Comparison of ENCODE assay signal across 9 cellular contexts in genomic region chr1:109821831-109822745, GRCh38. TPM values are rescaled to one million over a fixed set of nuclear protein-coding genes. Genes with fewer than 3 reads are reported as not detected.
DNase-seq lines count a peak whose midpoint lies in the region; FAIRE-seq and TF ChIP-seq lines count a peak whose summit lies in the region.
"Had no signal": no experiment of that assay in that cellular context is flagged by ENCODE, and none has a peak within 500 bp of the region (broad histone marks: within the 10 kb centered on the region; RNA-seq: fewer than 3 reads in every experiment).

No MANE protein-coding gene starts in this region.

- no peak for TF ChIP-seq CTCF in GM13976 (IDR thresholded peaks at IDR 0.05; ENCODE audit: borderline replicate concordance, control extremely low read depth, extremely low read depth, insufficient read depth, missing control alignments)
- TF ChIP-seq CTCF in fibroblast of mammary gland (conservative IDR thresholded peaks at IDR 0.05; ENCODE audit: control insufficient read depth, insufficient read depth, low read depth, low read length) = no peak
- no peak for TF ChIP-seq CTCF in sigmoid colon (IDR thresholded peaks at IDR 0.05)
- no peak for TF ChIP-seq CTCF in D721Med (IDR thresholded peaks at IDR 0.05; ENCODE audit: insufficient read depth, missing control alignments)
- no peak for TF ChIP-seq CTCF in testis (IDR thresholded peaks at IDR 0.05)

- TF ChIP-seq EP300 in sigmoid colon (IDR thresholded peaks at IDR 0.05) = no peak

- H3K27me3 ChIP-seq in SJSA1 (replicated peaks) (no peaks in the 10 kb centered on the region), sigmoid colon (no peaks in the 10 kb centered on the region), testis (no peaks in the 10 kb centered on the region)

- peak; percentile 12 for DNase-seq in GM13976 (ENCODE audit: low spot score)
- DNase-seq in SJSA1 (ENCODE audit: low read depth in 1 of 2, low spot score in 2 of 2) = peak; percentile 74 to 85
- peak; percentile 95 for DNase-seq in fibroblast of mammary gland (ENCODE audit: low read depth)
- DNase-seq in sigmoid colon = peak; percentile 73
- DNase-seq in activated gamma-delta T cell treated with Interleukin-2 at 50 U/mL for 16 hours = no peak
- DNase-seq in D721Med (ENCODE audit: insufficient read length, low spot score) = no peak
- no peak for DNase-seq in activated CD4-positive, alpha-beta T cell treated with anti-CD3 and anti-CD28 coated beads, Interleukin-2, amount 50 U/mL, for 1 hour
- no peak for DNase-seq in testis
- DNase-seq: activated T-cell treated with anti-CD3 and anti-CD28 coated beads, Interleukin-2, amount 50 U/mL, for 1 hour had no signal

- no peaks in the 10 kb centered on the region for H3K36me3 ChIP-seq in SJSA1
- no peaks in the 10 kb centered on the region for H3K36me3 ChIP-seq in sigmoid colon
- no peaks in the 10 kb centered on the region for H3K36me3 ChIP-seq in testis (ENCODE audit: low read depth, missing control alignments)

- H3K4me1 ChIP-seq in SJSA1 (replicated peaks) (peaks cover 56% of the 10 kb centered on the region), sigmoid colon (peaks cover 0 to 28% (median 23%) of the 10 kb centered on the region in 4 donors), testis (peaks cover 26% of the 10 kb centered on the region)

- in situ Hi-C loops in GM13976 (cut with MboI; ENCODE audit: low sequenced_read_pairs, unreplicated experiment) = no loop called here

- WGBS in sigmoid colon, 2 donors = 73 to 78% methylated on average over 14 of the region's 14 CpGs
- 80 to 87% methylated on average over 14 of the region's 14 CpGs for WGBS in testis, 2 donors

- no peak overlapping the region for H3K4me3 ChIP-seq in SJSA1
- no peak overlapping the region for H3K4me3 ChIP-seq in fibroblast of mammary gland (ENCODE audit: control insufficient read depth, low read depth, low read length)
- no peak overlapping the region for H3K4me3 ChIP-seq in sigmoid colon
- H3K4me3 ChIP-seq in testis = no peak overlapping the region

- H3K27ac ChIP-seq in SJSA1 (peak overlapping the region; percentile 86), sigmoid colon (peak overlapping the region; percentile 34 to 68 (median 50)), testis (no peak overlapping the region)

- FAIRE-seq in D721Med (lab: Jason Lieb, UNC) = no peak

- no peak for TF ChIP-seq POLR2A in sigmoid colon (IDR thresholded peaks at IDR 0.05)
- TF ChIP-seq POLR2A in testis (IDR thresholded peaks at IDR 0.05) = no peak

- H3K9me3 ChIP-seq in SJSA1 (replicated peaks) = no peaks in the 10 kb centered on the region
- no peaks in the 10 kb centered on the region for H3K9me3 ChIP-seq in sigmoid colon
- H3K9me3 ChIP-seq in testis = no peaks in the 10 kb centered on the region

- intact Hi-C loops in sigmoid colon (cut with DNase I) (no loop called here), testis (cut with DNase I; ENCODE audit: low total_unique reads) (no loop called here)

RNA-seq across cellular contexts. Expression of gene EPS8L3, which starts 58.4 kb away (rescaled TPM):
- not detected in 2 replicates for total RNA-seq in SJSA1 (2014; rRNA removed; shearing (Covaris generic))
- 1 to 10 TPM in 2 of 4 donors, not detected in 2; 1.1 to 1.4 TPM for total RNA-seq in sigmoid colon
- polyA plus RNA-seq in sigmoid colon = 100 to 1,000 TPM in 1 of 3 donors, 10 to 100 TPM in 2; 81.7 to 212 (median 84.4) TPM
- 1 to 10 TPM; 3.3 to 7.2 TPM for total RNA-seq in testis
- polyA plus RNA-seq in testis (ENCODE audit: insufficient read depth, low read depth, low replicate concordance) = 7.7 TPM

Comparison
In these comparisons a context has a peak if more than half of its experiments do, and no peak if none do; other contexts are left out.
1. DNase-seq: peak in GM13976 (single experiment), SJSA1 (2 of 2), fibroblast of mammary gland (single experiment) and sigmoid colon (single experiment); none in activated gamma-delta T cell treated with Interleukin-2 at 50 U/mL for 16 hours (single experiment), D721Med (single experiment), activated CD4-positive, alpha-beta T cell treated with anti-CD3 and anti-CD28 coated beads, Interleukin-2, amount 50 U/mL, for 1 hour (single experiment) and testis (single experiment).
2. H3K27ac ChIP-seq: peak in SJSA1 (single experiment) and sigmoid colon (4 of 4); none in testis (0 of 2).